ENCODE assay signal across 11 cellular contexts in the genomic region with DNA sequence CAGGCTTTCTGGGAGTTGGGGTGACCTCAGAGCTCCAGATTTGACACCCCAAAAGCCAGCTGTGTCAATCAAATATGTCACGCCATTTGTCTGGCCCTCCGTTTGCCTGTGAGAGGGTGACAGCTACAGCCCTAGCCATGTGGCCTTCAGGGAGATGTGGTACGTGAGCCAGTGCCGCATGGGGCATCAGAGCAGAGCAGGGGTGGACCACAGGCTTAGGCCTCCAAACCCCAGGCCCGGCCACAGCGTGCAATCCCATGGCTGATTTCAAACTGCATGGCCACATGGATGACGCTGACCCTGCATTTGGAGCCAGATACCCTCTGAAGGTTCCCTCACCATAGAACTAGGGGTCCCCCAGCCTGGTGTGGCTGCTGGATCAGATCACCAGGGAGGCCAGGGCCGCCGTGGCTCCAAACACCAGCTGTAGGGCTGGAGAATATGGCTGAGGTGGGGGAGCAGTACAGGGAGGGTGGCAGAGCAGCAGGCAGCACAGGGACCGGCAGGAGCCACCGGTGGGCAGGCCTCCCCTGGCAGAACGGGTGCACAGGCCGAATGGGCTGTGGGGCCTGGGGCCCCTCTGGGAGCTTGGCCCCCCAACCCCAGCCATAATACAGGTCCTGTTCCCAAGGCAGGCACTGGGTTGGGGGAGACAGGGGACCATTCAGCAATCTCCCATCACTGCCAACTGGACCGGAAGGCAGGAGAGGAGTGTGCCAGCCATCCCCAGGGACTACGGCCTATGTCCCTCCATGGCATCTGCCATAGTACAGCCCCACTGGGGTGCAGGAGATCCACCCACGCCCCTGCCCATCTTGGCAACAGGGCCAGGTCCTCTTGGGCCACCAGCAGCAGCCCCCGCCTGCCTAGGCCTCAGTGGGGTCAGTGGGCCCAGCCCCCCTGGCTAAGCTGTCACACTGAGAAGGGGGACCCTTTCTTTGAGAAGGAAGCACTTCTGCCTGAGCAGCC. TPM values are rescaled to one million over a fixed set of nuclear protein-coding genes. Genes with fewer than 3 reads are reported as not detected.
DNase-seq lines count a peak whose midpoint lies in the region; ATAC-seq and TF ChIP-seq lines count a peak whose summit lies in the region.
"Had no signal": no experiment of that assay in that cellular context is flagged by ENCODE, and none has a peak within 500 bp of the region (broad histone marks: within the 10 kb centered on the region; RNA-seq: fewer than 3 reads in every experiment).

No MANE protein-coding gene starts in this region.

- no CpG with 5 or more reads among the region's 17 CpGs for WGBS in neuronal stem cell (ENCODE audit: extremely low coverage in 2 of 2, insufficient read length in 2 of 2, insufficient replicate concordance in 1 of 2), 2 donors
- WGBS in gastroesophageal sphincter (ENCODE audit: low coverage in 1 of 2), 2 donors: 80 to 82% methylated on average over 1 to 2 of the region's 17 CpGs

- DNase-seq in NCI-H2171 treated with DMSO at 0.1 percent for 48 hours (lab: John Stamatoyannopoulos, UW): peak; percentile 21
- DNase-seq in NCI-H2171 (lab: John Stamatoyannopoulos, UW): no peak
- DNase-seq in MM.1S: no peak
- DNase-seq in neuronal stem cell (ENCODE audit: low spot score): no peak
- DNase-seq in foreskin fibroblast: no peak
- no peak for DNase-seq in Ammon's horn (ENCODE audit: low spot score)

- TF ChIP-seq POLR2A in gastroesophageal sphincter (IDR thresholded peaks at IDR 0.05): no peak

- ATAC-seq in gastroesophageal sphincter: no peak

- H2AFZ ChIP-seq in MM.1S (ENCODE audit: low read length) (no peak overlapping the region), neuronal stem cell (ENCODE audit: low read length) (no peak overlapping the region)

- H2BK5ac ChIP-seq in neuronal stem cell (ENCODE audit: low read length): peak overlapping the region; percentile 94

- peaks cover 24% of the 10 kb centered on the region for H3K4me1 ChIP-seq in MM.1S (ENCODE audit: low read length)
- H3K4me1 ChIP-seq in duodenal mucosa (ENCODE audit: control insufficient read depth in 1 of 2, insufficient read depth in 2 of 2, low read length in 2 of 2): peaks cover 29 to 34% of the 10 kb centered on the region in 2 donors
- peaks cover 15% of the 10 kb centered on the region in 2 donors for H3K4me1 ChIP-seq in neuronal stem cell (ENCODE audit: control insufficient read depth in 2 of 2, insufficient read depth in 1 of 2, low read depth in 1 of 2, low read length in 2 of 2)
- peaks cover 0 to 33% (median 4%) of the 10 kb centered on the region in 3 donors for H3K4me1 ChIP-seq in gastroesophageal sphincter

- peak overlapping the region; percentile 73 for H3K23ac ChIP-seq in neuronal stem cell (ENCODE audit: low read depth, low read length, poor library complexity)

- H2BK15ac ChIP-seq in neuronal stem cell (ENCODE audit: low read length): peak overlapping the region; percentile 49

- peak overlapping the region; percentile 90 for H2AK5ac ChIP-seq in neuronal stem cell (ENCODE audit: low read depth, low read length)

- H3K4ac ChIP-seq in neuronal stem cell (ENCODE audit: low read length): no peak overlapping the region

- no peak overlapping the region for H3K14ac ChIP-seq in neuronal stem cell (ENCODE audit: low read length)

- peak overlapping the region; percentile 35 for H3K18ac ChIP-seq in neuronal stem cell (ENCODE audit: low read length)

- H3K4me3 ChIP-seq in MM.1S (ENCODE audit: low read length) (peak overlapping the region; percentile 86), duodenal mucosa (ENCODE audit: low read depth in 1 of 2, low read length in 2 of 2) (peak overlapping the region; percentile 50 to 62), neuronal stem cell (ENCODE audit: low read length in 2 of 2) (peak overlapping the region; percentile 75 to 87), foreskin fibroblast (ENCODE audit: low read depth in 1 of 2, low read length in 2 of 2) (peak overlapping the region in 1 of 2 donors; percentile 2), gastroesophageal sphincter (no peak overlapping the region)

- peaks cover 10% of the 10 kb centered on the region for H3F3A ChIP-seq in MM.1S (ENCODE audit: insufficient read depth, low read length)

- H3K9me3 ChIP-seq in MM.1S (replicated peaks; ENCODE audit: insufficient read depth, low read length) (no peaks in the 10 kb centered on the region), duodenal mucosa (ENCODE audit: control insufficient read depth in 1 of 2, low read length in 2 of 2) (no peaks in the 10 kb centered on the region), neuronal stem cell (replicated peaks in 1 of 2; ENCODE audit: control insufficient read depth in 2 of 2, insufficient read depth in 1 of 2, low read depth in 1 of 2, low read length in 2 of 2) (peaks cover 0 to 2% of the 10 kb centered on the region in 2 donors), gastroesophageal sphincter (no peaks in the 10 kb centered on the region)
- H3K9me3 ChIP-seq: neutrophil had no signal

- H3K27me3 ChIP-seq in MM.1S (replicated peaks; ENCODE audit: insufficient read depth, low read length): no peaks in the 10 kb centered on the region
- no peaks in the 10 kb centered on the region for H3K27me3 ChIP-seq in duodenal mucosa (ENCODE audit: control insufficient read depth in 1 of 2, insufficient read depth in 2 of 2, low read length in 2 of 2)
- peaks cover 3 to 10% (median 6%) of the 10 kb centered on the region in 3 experiments for H3K27me3 ChIP-seq in neuronal stem cell (ENCODE audit: control insufficient read depth in 3 of 3, insufficient read depth in 3 of 3, low read depth in 1 of 3, low read length in 3 of 3)
- peaks cover 40% of the 10 kb centered on the region for H3K27me3 ChIP-seq in gastroesophageal sphincter

- peaks cover 9% of the 10 kb centered on the region for H3K79me1 ChIP-seq in neuronal stem cell (ENCODE audit: low read depth, low read length)

- peak overlapping the region; percentile 87 for H2BK120ac ChIP-seq in neuronal stem cell (ENCODE audit: low read depth, low read length)

- H4K91ac ChIP-seq in neuronal stem cell (ENCODE audit: low read depth, low read length, poor library complexity): no peak overlapping the region

- H3K4me2 ChIP-seq in MM.1S (ENCODE audit: low read depth, low read length) (peak overlapping the region; percentile 97), neuronal stem cell (ENCODE audit: insufficient read depth, low read length, poor library complexity, severe bottlenecking) (peak overlapping the region; percentile 93)

- no peak overlapping the region for H3K27ac ChIP-seq in MM.1S (ENCODE audit: low read length)
- H3K27ac ChIP-seq in duodenal mucosa (ENCODE audit: low read depth, low read length): no peak overlapping the region
- no peak overlapping the region for H3K27ac ChIP-seq in neuronal stem cell (replicated peaks; ENCODE audit: low read length)
- H3K27ac ChIP-seq in gastroesophageal sphincter: no peak overlapping the region
- H3K27ac ChIP-seq: neutrophil had no signal

- H4K20me1 ChIP-seq in MM.1S (ENCODE audit: insufficient read depth, low read length): 0 out of 2 replicates have a peak, but pooled peaks cover 3% of the 10 kb centered on the region

- no peak for TF ChIP-seq CTCF in MM.1S (IDR thresholded peaks at IDR 0.05; ENCODE audit: low read length)
- no peak for TF ChIP-seq CTCF in foreskin fibroblast (IDR thresholded peaks at IDR 0.05; ENCODE audit: low read depth, low read length)
- TF ChIP-seq CTCF in gastroesophageal sphincter (IDR thresholded peaks at IDR 0.05): no peak

- no peak overlapping the region for H2BK12ac ChIP-seq in neuronal stem cell (ENCODE audit: low read length)

- H4K8ac ChIP-seq in neuronal stem cell (ENCODE audit: low read depth, low read length): peak overlapping the region; percentile 43

- TF ChIP-seq EP300 in gastroesophageal sphincter (IDR thresholded peaks at IDR 0.05): no peak

- H3K9ac ChIP-seq in MM.1S (ENCODE audit: low read length): peak overlapping the region; percentile 57; the same call in 1 of the 2 replicates
- peak overlapping the region; percentile 39 to 44 for H3K9ac ChIP-seq in duodenal mucosa (ENCODE audit: low read depth in 1 of 2, low read length in 2 of 2)
- peak overlapping the region; percentile 91 for H3K9ac ChIP-seq in neuronal stem cell (ENCODE audit: low read depth, low read length, poor library complexity)

- no peaks in the 10 kb centered on the region for H3K36me3 ChIP-seq in MM.1S (replicated peaks; ENCODE audit: insufficient read depth, low read length)
- peaks cover 0 to 5% of the 10 kb centered on the region in 2 donors for H3K36me3 ChIP-seq in duodenal mucosa (ENCODE audit: control insufficient read depth in 1 of 2, insufficient read depth in 2 of 2, low read length in 2 of 2)
- H3K36me3 ChIP-seq in neuronal stem cell (replicated peaks in 1 of 2; ENCODE audit: control insufficient read depth in 2 of 2, insufficient read depth in 2 of 2, low read length in 2 of 2): peaks cover 3 to 28% of the 10 kb centered on the region in 2 donors
- no peaks in the 10 kb centered on the region for H3K36me3 ChIP-seq in gastroesophageal sphincter
- H3K36me3 ChIP-seq: neutrophil had no signal

- H3K79me2 ChIP-seq in MM.1S (ENCODE audit: low read length): peaks cover 29% of the 10 kb centered on the region

- no peaks in the 10 kb centered on the region for H3K9me2 ChIP-seq in MM.1S (replicated peaks; ENCODE audit: insufficient read depth, low read length)

RNA-seq across cellular contexts. Expression of gene SAPCD2, which starts 1.5 kb away (rescaled TPM):
- 15.6 TPM for polyA plus RNA-seq in neuronal stem cell (2013, experiment 1 of 2)
- polyA plus RNA-seq in neuronal stem cell (2013, experiment 2 of 2): 16.0 TPM
- total RNA-seq in gastroesophageal sphincter: 1 to 10 TPM in 1 of 4 donors, under 1 TPM in 3; 0.13 to 1.3 (median 0.19) TPM

RNA-seq across cellular contexts. Expression of gene UAP1L1, which starts 8.5 kb away (rescaled TPM):
- polyA plus RNA-seq in neuronal stem cell (2013, experiment 1 of 2): 0.17 TPM
- polyA plus RNA-seq in neuronal stem cell (2013, experiment 2 of 2): 0.19 TPM
- total RNA-seq in gastroesophageal sphincter: 1 to 10 TPM; 4.2 to 7.3 (median 6.0) TPM

RNA-seq across cellular contexts. Expression of gene ENTPD2, which starts 15.0 kb away (rescaled TPM):
- polyA plus RNA-seq in neuronal stem cell (2013, experiment 1 of 2): 0.01 TPM
- not detected for polyA plus RNA-seq in neuronal stem cell (2013, experiment 2 of 2)
- 1 to 10 TPM in 1 of 4 donors, under 1 TPM in 1, not detected in 2; 0.58 to 1.6 TPM for total RNA-seq in gastroesophageal sphincter
- total RNA-seq: A172, NCI-H460 had no signal

RNA-seq across cellular contexts. Expression of gene MAN1B1, which starts 18.0 kb away (rescaled TPM):
- polyA plus RNA-seq in neuronal stem cell (2013, experiment 1 of 2): 23.6 TPM
- polyA plus RNA-seq in neuronal stem cell (2013, experiment 2 of 2): 22.2 TPM
- 10 to 100 TPM; 26.1 to 30.2 (median 29.3) TPM for total RNA-seq in gastroesophageal sphincter

RNA-seq across cellular contexts. Expression of gene NPDC1, which starts 22.8 kb away (rescaled TPM):
- polyA plus RNA-seq in neuronal stem cell (2013, experiment 1 of 2): 41.2 TPM
- polyA plus RNA-seq in neuronal stem cell (2013, experiment 2 of 2): 37.6 TPM
- total RNA-seq in gastroesophageal sphincter: 10 to 100 TPM; 50.4 to 69.9 (median 59.5) TPM

Comparison
In these comparisons a context has a peak if more than half of its experiments do, and no peak if none do; other contexts are left out.
1. H3K4me3 ChIP-seq: peak in MM.1S (single experiment), duodenal mucosa (2 of 2) and neuronal stem cell (2 of 2); none in gastroesophageal sphincter (0 of 2).
2. Peak in every context shown above with its lines, with median percentiles within 50 percentile points of each other: H3K9ac ChIP-seq.